ENCODE assay signal across 8 cellular contexts in the genomic region with DNA sequence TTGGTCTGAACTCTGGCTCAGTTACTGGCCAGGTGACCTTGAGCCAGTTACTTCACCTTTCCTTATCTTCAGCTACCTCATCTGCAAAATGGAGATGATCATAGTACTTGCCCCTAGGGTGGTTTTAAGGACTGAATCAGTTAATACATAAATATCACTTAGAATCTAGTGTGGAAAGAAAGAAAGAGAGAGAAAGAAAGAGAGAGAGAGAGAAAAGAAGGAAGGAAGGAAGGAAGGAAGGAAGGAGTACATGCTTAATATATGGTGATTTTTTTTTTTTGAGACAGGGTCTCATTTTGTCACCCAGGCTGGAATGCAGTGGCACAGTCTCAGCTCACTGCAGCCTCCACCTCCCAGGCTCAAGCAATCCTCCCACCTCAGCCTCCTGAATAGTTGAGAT. TPM values are rescaled to one million over a fixed set of nuclear protein-coding genes. Genes with fewer than 3 reads are reported as not detected.
DNase-seq lines count a peak whose midpoint lies in the region; ATAC-seq and TF ChIP-seq lines count a peak whose summit lies in the region.
"Not testable (repeated sequence)": the region's sequence is repeated elsewhere in the genome, so short reads cannot be mapped to it uniquely, and the experiment has no call there.
"Had no signal": no experiment of that assay in that cellular context is flagged by ENCODE, and none has a peak within 500 bp of the region (broad histone marks: within the 10 kb centered on the region; RNA-seq: fewer than 3 reads in every experiment).

No MANE protein-coding gene starts in this region.

- H4K20me1 ChIP-seq in BLaER1 treated with 17β-estradiol and CSF1 and Interleukin-3, amounts not matched to agents 10 nM and 100 nM; HCT116 (ENCODE audit: insufficient read depth); OCI-LY7 (ENCODE audit: insufficient read depth, low read length): not testable (repeated sequence)

- not testable (repeated sequence) for TF ChIP-seq RAD21 in HCT116 (IDR thresholded peaks at IDR 0.05; ENCODE audit: low read depth)

- H3K4me3 ChIP-seq in BLaER1 treated with 17β-estradiol and CSF1 and Interleukin-3, amounts not matched to agents 10 nM and 100 nM; HCT116 (replicated peaks in 1 of 2; ENCODE audit: low read depth in 1 of 2, low read length in 2 of 2); OCI-LY7 (ENCODE audit: low read depth, low read length, poor library complexity, severe bottlenecking): not testable (repeated sequence)
- 0 out of 2 replicates have a peak overlapping the region, but pooled peaks have one; percentile 51 for H3K4me3 ChIP-seq in HUES6 (ENCODE audit: low read depth, low read length)

- not testable (repeated sequence) for H2AFZ ChIP-seq in HCT116 (ENCODE audit: low read depth, low read length, poor library complexity, severe bottlenecking); OCI-LY7 (ENCODE audit: low read length)

- H3K27ac Mint-ChIP-seq in neural crest cell (ENCODE audit: unreplicated experiment) = peak overlapping the region; percentile 19
- H3K27ac Mint-ChIP-seq in progenitor cell of endocrine pancreas = peak overlapping the region; percentile 76

- H3K4me1 Mint-ChIP-seq in neural crest cell = peaks cover 45% of the 10 kb centered on the region
- H3K4me1 Mint-ChIP-seq in progenitor cell of endocrine pancreas (ENCODE audit: low read depth) = not testable (repeated sequence)

- CTCF ChIA-PET in HCT116 (lab: Charles Lee); OCI-LY7 (lab: Charles Lee; ENCODE audit: unreplicated experiment): not testable (repeated sequence)

- not testable (repeated sequence) for H3K9me3 Mint-ChIP-seq in neural crest cell; progenitor cell of endocrine pancreas (ENCODE audit: low read depth)

- TF ChIP-seq CTCF in HCT116 (IDR thresholded peaks at IDR 0.05 in 2 of 3, conservative IDR thresholded peaks at IDR 0.05 in 1 of 3; ENCODE audit: borderline replicate concordance in 1 of 3, insufficient read depth in 1 of 3, low read depth in 2 of 3, low read length in 2 of 3); OCI-LY7 (conservative IDR thresholded peaks at IDR 0.05; ENCODE audit: low read length); neural crest cell (conservative IDR thresholded peaks at IDR 0.05); progenitor cell of endocrine pancreas (IDR thresholded peaks at IDR 0.05; ENCODE audit: unreplicated experiment): not testable (repeated sequence)

- not testable (repeated sequence) for DNase-seq in HCT116 (ENCODE audit: low read depth, low spot score); OCI-LY7 (ENCODE audit: low spot score); neural crest cell (ENCODE audit: low read depth, low spot score); progenitor cell of endocrine pancreas (ENCODE audit: low spot score, unreplicated experiment)

- peaks cover 28% of the 10 kb centered on the region for H3K27me3 Mint-ChIP-seq in neural crest cell (ENCODE audit: low read depth)
- peaks cover 67% of the 10 kb centered on the region for H3K27me3 Mint-ChIP-seq in progenitor cell of endocrine pancreas

- POLR2A ChIA-PET in HCT116 (lab: Charles Lee) = not testable (repeated sequence)
- POLR2A ChIA-PET in OCI-LY7 (lab: Charles Lee) = interaction anchor here (0.5 to 0.7 kb wide), 2 partner anchors 50 to 938 kb away, joined by 3 to 4 read pairs; no protein-coding TSS in a partner anchor

- H3K9me2 ChIP-seq in HCT116 (ENCODE audit: insufficient read depth); OCI-LY7 (ENCODE audit: insufficient read depth, low read length): not testable (repeated sequence)

- H3K9ac ChIP-seq in BLaER1 treated with 17β-estradiol and CSF1 and Interleukin-3, amounts not matched to agents 10 nM and 100 nM = peak overlapping the region in 3 of 11 experiments; percentile 37 to 60 (median 57); a peak in 5 of 22 replicates
- H3K9ac ChIP-seq in HCT116 (ENCODE audit: low read length) = not testable (repeated sequence)
- peak overlapping the region; percentile 14 for H3K9ac ChIP-seq in HUES6 (ENCODE audit: low read length)

- ATAC-seq in HCT116 = not testable (repeated sequence)

- TF ChIP-seq POLR2A in HCT116 (IDR thresholded peaks at IDR 0.05; ENCODE audit: borderline replicate concordance, extremely low read depth, insufficient read depth, insufficient read length) = not testable (repeated sequence)

- not testable (repeated sequence) for H3K36me3 Mint-ChIP-seq in neural crest cell (ENCODE audit: low read depth); progenitor cell of endocrine pancreas (ENCODE audit: insufficient read depth)

- BruUV-seq in HCT116 (replicated peaks; lab: Mats Ljungman, UMichigan); OCI-LY7 (replicated peaks; lab: Mats Ljungman, UMichigan): not testable (repeated sequence)

- peaks cover 34 to 98% (median 91%) of the 10 kb centered on the region in 10 experiments for H3K4me1 ChIP-seq in BLaER1 treated with 17β-estradiol and CSF1 and Interleukin-3, amounts not matched to agents 10 nM and 100 nM
- H3K4me1 ChIP-seq in HCT116 (ENCODE audit: control insufficient read depth in 1 of 2, insufficient read depth in 2 of 2, low read length in 2 of 2) = not testable (repeated sequence)
- H3K4me1 ChIP-seq in HUES6 (ENCODE audit: control insufficient read depth, insufficient read depth, low read length) (peaks cover 53% of the 10 kb centered on the region), OCI-LY7 (ENCODE audit: insufficient read depth, low read length, poor library complexity, severe bottlenecking) (peaks cover 62% of the 10 kb centered on the region)

- not testable (repeated sequence) for H3K4me3 Mint-ChIP-seq in neural crest cell; progenitor cell of endocrine pancreas (ENCODE audit: low read depth)

- H3K9me3 ChIP-seq in BLaER1 treated with 17β-estradiol and CSF1 and Interleukin-3, amounts not matched to agents 10 nM and 100 nM (replicated peaks in 1 of 11); HCT116 (ENCODE audit: control insufficient read depth in 1 of 2, insufficient read depth in 1 of 2, low read depth in 1 of 2, low read length in 2 of 2); HUES6 (ENCODE audit: control insufficient read depth, insufficient read depth, low read depth, low read length); OCI-LY7 (ENCODE audit: low read length): not testable (repeated sequence)

- RAD21 ChIA-PET in HCT116 (lab: Charles Lee; ENCODE audit: low non-redundant PET in 1 of 2, low total read pairs in 2 of 2, uncharacterized antibody in 2 of 2, unreplicated experiment in 2 of 2) = not testable (repeated sequence)

- H3K4me2 ChIP-seq in BLaER1 treated with 17β-estradiol and CSF1 and Interleukin-3, amounts not matched to agents 10 nM and 100 nM = peak overlapping the region; percentile 9 to 96 (median 77); a peak in 20 of 22 replicates
- peak overlapping the region; percentile 19; the same call in 1 of the 2 replicates for H3K4me2 ChIP-seq in HCT116 (ENCODE audit: low read length)
- peak overlapping the region; percentile 13; the same call in 1 of the 2 replicates for H3K4me2 ChIP-seq in OCI-LY7 (ENCODE audit: low read length)

- intact Hi-C loops in HCT116 (cut with micrococcal nuclease); OCI-LY7 (cut with micrococcal nuclease; ENCODE audit: unreplicated experiment): not testable (repeated sequence)

- not testable (repeated sequence) for H3K36me3 ChIP-seq in BLaER1 treated with 17β-estradiol and CSF1 and Interleukin-3, amounts not matched to agents 10 nM and 100 nM; HCT116 (ENCODE audit: control insufficient read depth in 1 of 2, insufficient read depth in 2 of 2, low read length in 2 of 2); HUES6 (ENCODE audit: control insufficient read depth, insufficient read depth, low read length); OCI-LY7 (ENCODE audit: insufficient read depth, low read length)

- H3K79me2 ChIP-seq in HCT116 (ENCODE audit: insufficient read depth, low read length); OCI-LY7 (ENCODE audit: insufficient read depth, low read depth, low read length): not testable (repeated sequence)

- H3K27ac ChIP-seq in BLaER1 treated with 17β-estradiol and CSF1 and Interleukin-3, amounts not matched to agents 10 nM and 100 nM = peak overlapping the region in 4 of 11 experiments; percentile 88 to 97 (median 92); a peak in 7 of 22 replicates
- H3K27ac ChIP-seq in HCT116 (ENCODE audit: low read depth, low read length); HUES6 (ENCODE audit: low read depth, low read length); OCI-LY7 (ENCODE audit: low read depth, low read length, poor library complexity, severe bottlenecking): not testable (repeated sequence)

- peaks cover 0 to 24% (median 10%) of the 10 kb centered on the region in 11 experiments; a peak in 12 of 22 replicates for H3K27me3 ChIP-seq in BLaER1 treated with 17β-estradiol and CSF1 and Interleukin-3, amounts not matched to agents 10 nM and 100 nM
- H3K27me3 ChIP-seq in HCT116 (ENCODE audit: insufficient read depth, low read length) = not testable (repeated sequence)
- peaks cover 35% of the 10 kb centered on the region for H3K27me3 ChIP-seq in HUES6 (ENCODE audit: control insufficient read depth, insufficient read depth, low read length)

RNA-seq across cellular contexts. Expression of gene HHIPL1, which starts 16.3 kb away (rescaled TPM):
- total RNA-seq in HCT116 (2021; ENCODE audit: unreplicated experiment) (not detected), OCI-LY7 (2022) (0.61 and 0.72 TPM in 2 replicates), neural crest cell (2.3 and 2.5 TPM in 2 replicates), progenitor cell of endocrine pancreas (0.65 and 0.73 TPM in 2 replicates)
- 0.02 and 0.03 TPM in 2 replicates for polyA plus RNA-seq in HCT116 (2012)
- total RNA-seq in OCI-LY7 (2014; rRNA removed; shearing (Covaris generic)) = 0.25 and 1.5 TPM in 2 replicates
- total RNA-seq: CD4-positive, CD25-positive, alpha-beta regulatory T cell had no signal

RNA-seq across cellular contexts. Expression of gene CYP46A1, which starts 22.9 kb away (rescaled TPM):
- total RNA-seq in HCT116 (2021; ENCODE audit: unreplicated experiment) (0.76 TPM), OCI-LY7 (2022) (10.8 and 11.0 TPM in 2 replicates), neural crest cell (3.0 and 3.6 TPM in 2 replicates), progenitor cell of endocrine pancreas (2.9 and 3.9 TPM in 2 replicates)
- polyA plus RNA-seq in HCT116 (2012) = 0.27 and 0.35 TPM in 2 replicates
- 2.0 and 4.1 TPM in 2 replicates for total RNA-seq in OCI-LY7 (2014; rRNA removed; shearing (Covaris generic))
- total RNA-seq: CD4-positive, CD25-positive, alpha-beta regulatory T cell; H4 had no signal
- polyA plus RNA-seq: CD4-positive, CD25-positive, alpha-beta regulatory T cell had no signal

RNA-seq across cellular contexts. Expression of gene CCDC85C, which starts 57.2 kb away (rescaled TPM):
- total RNA-seq in HCT116 (2021; ENCODE audit: unreplicated experiment) (42.3 TPM), OCI-LY7 (2022) (14.6 and 15.0 TPM in 2 replicates), neural crest cell (31.4 and 32.3 TPM in 2 replicates), progenitor cell of endocrine pancreas (43.6 and 44.9 TPM in 2 replicates)
- 32.0 and 36.2 TPM in 2 replicates for polyA plus RNA-seq in HCT116 (2012)
- total RNA-seq in OCI-LY7 (2014; rRNA removed; shearing (Covaris generic)) = 3.6 and 6.4 TPM in 2 replicates

Comparison
In these comparisons a context has a peak if more than half of its experiments do, and no peak if none do; other contexts are left out.
1. H3K4me2 ChIP-seq: peak in every context shown above with its lines; median percentile 77 in BLaER1 treated with 17β-estradiol and CSF1 and Interleukin-3, amounts not matched to agents 10 nM and 100 nM; 19 in HCT116; 13 in OCI-LY7.